1 cellular context compared by ENCODE assay signal in the genomic region with DNA sequence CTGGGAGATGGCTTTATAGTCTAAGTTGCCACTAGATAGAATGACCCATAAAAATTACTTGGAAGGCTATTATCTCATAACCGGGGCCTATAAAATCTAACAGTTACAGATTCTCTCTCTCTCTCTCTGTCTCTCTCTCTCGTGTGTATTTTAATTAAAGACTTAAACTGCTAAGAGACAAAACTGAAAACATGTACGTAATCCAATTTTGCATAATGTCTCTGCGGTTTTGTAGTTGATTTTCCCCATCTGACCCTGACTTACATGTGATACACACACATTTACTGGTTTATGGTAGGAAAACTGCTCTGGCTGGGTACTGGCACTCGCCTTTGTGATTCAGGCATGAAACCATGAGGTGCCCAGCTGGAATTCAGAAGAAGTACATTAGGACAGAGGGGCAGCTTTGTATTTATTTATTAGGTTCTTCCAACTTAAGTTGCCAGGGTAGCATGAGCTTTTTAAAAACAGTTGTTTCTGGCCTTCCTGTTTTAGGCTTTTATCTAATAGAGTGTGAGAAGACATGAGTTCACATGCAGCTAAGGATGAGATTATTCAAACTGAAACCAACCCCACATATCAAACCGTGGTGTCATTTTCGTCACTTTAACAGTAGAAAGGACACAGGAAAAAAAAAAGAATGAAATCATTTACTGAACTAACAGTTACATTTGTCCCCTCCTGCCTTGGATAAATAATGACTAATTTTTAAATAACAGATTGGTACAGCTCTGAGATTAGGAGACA.
TF ChIP-seq lines count a peak whose summit lies in the region.

No MANE protein-coding gene starts in this region.

TF ChIP-seq in HEK293, 187 proteins besides CTCF, POLR2A, EP300 and RAD21 (continued from another document and continues in another):
- TF ChIP-seq, protein P1, sequence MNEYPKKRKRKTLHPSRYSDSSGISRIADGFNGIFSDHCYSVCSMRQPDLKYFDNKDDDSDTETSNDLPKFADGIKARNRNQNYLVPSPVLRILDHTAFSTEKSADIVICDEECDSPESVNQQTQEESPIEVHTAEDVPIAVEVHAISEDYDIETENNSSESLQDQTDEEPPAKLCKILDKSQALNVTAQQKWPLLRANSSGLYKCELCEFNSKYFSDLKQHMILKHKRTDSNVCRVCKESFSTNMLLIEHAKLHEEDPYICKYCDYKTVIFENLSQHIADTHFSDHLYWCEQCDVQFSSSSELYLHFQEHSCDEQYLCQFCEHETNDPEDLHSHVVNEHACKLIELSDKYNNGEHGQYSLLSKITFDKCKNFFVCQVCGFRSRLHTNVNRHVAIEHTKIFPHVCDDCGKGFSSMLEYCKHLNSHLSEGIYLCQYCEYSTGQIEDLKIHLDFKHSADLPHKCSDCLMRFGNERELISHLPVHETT (tag by site-specific recombination; IDR thresholded peaks at IDR 0.05), result no peak
- no peak for TF ChIP-seq ZNF707 (tag by site-specific recombination; IDR thresholded peaks at IDR 0.05)
- TF ChIP-seq ZBTB20 (tag by site-specific recombination; IDR thresholded peaks at IDR 0.05), result no peak
- no peak for TF ChIP-seq ZNF670 (tag by site-specific recombination; IDR thresholded peaks at IDR 0.05; ENCODE audit: low read depth)
- TF ChIP-seq ZBTB1 (tag by site-specific recombination; IDR thresholded peaks at IDR 0.05), result no peak
- TF ChIP-seq ZNF768 (tag by site-specific recombination; IDR thresholded peaks at IDR 0.05), result no peak
- TF ChIP-seq, protein P2, sequence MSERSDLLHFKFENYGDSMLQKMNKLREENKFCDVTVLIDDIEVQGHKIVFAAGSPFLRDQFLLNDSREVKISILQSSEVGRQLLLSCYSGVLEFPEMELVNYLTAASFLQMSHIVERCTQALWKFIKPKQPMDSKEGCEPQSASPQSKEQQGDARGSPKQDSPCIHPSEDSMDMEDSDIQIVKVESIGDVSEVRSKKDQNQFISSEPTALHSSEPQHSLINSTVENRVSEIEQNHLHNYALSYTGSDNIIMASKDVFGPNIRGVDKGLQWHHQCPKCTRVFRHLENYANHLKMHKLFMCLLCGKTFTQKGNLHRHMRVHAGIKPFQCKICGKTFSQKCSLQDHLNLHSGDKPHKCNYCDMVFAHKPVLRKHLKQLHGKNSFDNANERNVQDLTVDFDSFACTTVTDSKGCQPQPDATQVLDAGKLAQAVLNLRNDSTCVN (tag by site-specific recombination; optimal IDR thresholded peaks at IDR 0.05), result no peak
- TF ChIP-seq, protein P3, sequence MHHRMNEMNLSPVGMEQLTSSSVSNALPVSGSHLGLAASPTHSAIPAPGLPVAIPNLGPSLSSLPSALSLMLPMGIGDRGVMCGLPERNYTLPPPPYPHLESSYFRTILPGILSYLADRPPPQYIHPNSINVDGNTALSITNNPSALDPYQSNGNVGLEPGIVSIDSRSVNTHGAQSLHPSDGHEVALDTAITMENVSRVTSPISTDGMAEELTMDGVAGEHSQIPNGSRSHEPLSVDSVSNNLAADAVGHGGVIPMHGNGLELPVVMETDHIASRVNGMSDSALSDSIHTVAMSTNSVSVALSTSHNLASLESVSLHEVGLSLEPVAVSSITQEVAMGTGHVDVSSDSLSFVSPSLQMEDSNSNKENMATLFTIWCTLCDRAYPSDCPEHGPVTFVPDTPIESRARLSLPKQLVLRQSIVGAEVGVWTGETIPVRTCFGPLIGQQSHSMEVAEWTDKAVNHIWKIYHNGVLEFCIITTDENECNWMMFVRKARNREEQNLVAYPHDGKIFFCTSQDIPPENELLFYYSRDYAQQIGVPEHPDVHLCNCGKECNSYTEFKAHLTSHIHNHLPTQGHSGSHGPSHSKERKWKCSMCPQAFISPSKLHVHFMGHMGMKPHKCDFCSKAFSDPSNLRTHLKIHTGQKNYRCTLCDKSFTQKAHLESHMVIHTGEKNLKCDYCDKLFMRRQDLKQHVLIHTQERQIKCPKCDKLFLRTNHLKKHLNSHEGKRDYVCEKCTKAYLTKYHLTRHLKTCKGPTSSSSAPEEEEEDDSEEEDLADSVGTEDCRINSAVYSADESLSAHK (tag by site-specific recombination; IDR thresholded peaks at IDR 0.05), result peak; percentile 85
- TF ChIP-seq, protein P4, sequence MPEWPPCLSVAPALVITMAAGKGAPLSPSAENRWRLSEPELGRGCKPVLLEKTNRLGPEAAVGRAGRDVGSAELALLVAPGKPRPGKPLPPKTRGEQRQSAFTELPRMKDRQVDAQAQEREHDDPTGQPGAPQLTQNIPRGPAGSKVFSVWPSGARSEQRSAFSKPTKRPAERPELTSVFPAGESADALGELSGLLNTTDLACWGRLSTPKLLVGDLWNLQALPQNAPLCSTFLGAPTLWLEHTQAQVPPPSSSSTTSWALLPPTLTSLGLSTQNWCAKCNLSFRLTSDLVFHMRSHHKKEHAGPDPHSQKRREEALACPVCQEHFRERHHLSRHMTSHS (tag by site-specific recombination; IDR thresholded peaks at IDR 0.05), result no peak
- no peak for TF ChIP-seq ZNF777 (tag by site-specific recombination; IDR thresholded peaks at IDR 0.05; ENCODE audit: borderline replicate concordance)
- TF ChIP-seq OVOL3 (tag by site-specific recombination; IDR thresholded peaks at IDR 0.05), result peak; percentile 88
- TF ChIP-seq ZNF624 (tag by site-specific recombination; IDR thresholded peaks at IDR 0.05), result no peak
- TF ChIP-seq ZNF555 (tag by site-specific recombination; conservative IDR thresholded peaks at IDR 0.05), result no peak
- TF ChIP-seq, protein P5, sequence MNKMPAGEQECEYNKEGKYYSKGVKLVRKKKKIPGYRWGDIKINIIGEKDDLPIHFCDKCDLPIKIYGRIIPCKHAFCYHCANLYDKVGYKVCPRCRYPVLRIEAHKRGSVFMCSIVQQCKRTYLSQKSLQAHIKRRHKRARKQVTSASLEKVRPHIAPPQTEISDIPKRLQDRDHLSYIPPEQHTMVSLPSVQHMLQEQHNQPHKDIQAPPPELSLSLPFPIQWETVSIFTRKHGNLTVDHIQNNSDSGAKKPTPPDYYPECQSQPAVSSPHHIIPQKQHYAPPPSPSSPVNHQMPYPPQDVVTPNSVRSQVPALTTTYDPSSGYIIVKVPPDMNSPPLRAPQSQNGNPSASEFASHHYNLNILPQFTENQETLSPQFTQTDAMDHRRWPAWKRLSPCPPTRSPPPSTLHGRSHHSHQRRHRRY (tag by site-specific recombination; IDR thresholded peaks at IDR 0.05), result no peak
- no peak for TF ChIP-seq ZNF202 (tag by site-specific recombination; IDR thresholded peaks at IDR 0.05; ENCODE audit: borderline replicate concordance)
- TF ChIP-seq, protein P6, sequence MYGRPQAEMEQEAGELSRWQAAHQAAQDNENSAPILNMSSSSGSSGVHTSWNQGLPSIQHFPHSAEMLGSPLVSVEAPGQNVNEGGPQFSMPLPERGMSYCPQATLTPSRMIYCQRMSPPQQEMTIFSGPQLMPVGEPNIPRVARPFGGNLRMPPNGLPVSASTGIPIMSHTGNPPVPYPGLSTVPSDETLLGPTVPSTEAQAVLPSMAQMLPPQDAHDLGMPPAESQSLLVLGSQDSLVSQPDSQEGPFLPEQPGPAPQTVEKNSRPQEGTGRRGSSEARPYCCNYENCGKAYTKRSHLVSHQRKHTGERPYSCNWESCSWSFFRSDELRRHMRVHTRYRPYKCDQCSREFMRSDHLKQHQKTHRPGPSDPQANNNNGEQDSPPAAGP (tag by site-specific recombination; IDR thresholded peaks at IDR 0.05), result no peak
- TF ChIP-seq SETDB1 (IDR thresholded peaks at IDR 0.05; ENCODE audit: insufficient read length, low read length), result no peak
- TF ChIP-seq, protein P7, sequence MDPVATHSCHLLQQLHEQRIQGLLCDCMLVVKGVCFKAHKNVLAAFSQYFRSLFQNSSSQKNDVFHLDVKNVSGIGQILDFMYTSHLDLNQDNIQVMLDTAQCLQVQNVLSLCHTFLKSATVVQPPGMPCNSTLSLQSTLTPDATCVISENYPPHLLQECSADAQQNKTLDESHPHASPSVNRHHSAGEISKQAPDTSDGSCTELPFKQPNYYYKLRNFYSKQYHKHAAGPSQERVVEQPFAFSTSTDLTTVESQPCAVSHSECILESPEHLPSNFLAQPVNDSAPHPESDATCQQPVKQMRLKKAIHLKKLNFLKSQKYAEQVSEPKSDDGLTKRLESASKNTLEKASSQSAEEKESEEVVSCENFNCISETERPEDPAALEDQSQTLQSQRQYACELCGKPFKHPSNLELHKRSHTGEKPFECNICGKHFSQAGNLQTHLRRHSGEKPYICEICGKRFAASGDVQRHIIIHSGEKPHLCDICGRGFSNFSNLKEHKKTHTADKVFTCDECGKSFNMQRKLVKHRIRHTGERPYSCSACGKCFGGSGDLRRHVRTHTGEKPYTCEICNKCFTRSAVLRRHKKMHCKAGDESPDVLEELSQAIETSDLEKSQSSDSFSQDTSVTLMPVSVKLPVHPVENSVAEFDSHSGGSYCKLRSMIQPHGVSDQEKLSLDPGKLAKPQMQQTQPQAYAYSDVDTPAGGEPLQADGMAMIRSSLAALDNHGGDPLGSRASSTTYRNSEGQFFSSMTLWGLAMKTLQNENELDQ (tag by site-specific recombination; IDR thresholded peaks at IDR 0.05; ENCODE audit: low read depth), result no peak
- TF ChIP-seq ZNF548 (tag by site-specific recombination; IDR thresholded peaks at IDR 0.05), result no peak
- no peak for TF ChIP-seq TRIM28 (IDR thresholded peaks at IDR 0.05; ENCODE audit: borderline replicate concordance, low read length)
- TF ChIP-seq ZNF610 (tag by site-specific recombination; IDR thresholded peaks at IDR 0.05; ENCODE audit: borderline replicate concordance), result no peak
- no peak for TF ChIP-seq ZNF37A (tag by site-specific recombination; IDR thresholded peaks at IDR 0.05)
- TF ChIP-seq ZNF837 (tag by site-specific recombination; IDR thresholded peaks at IDR 0.05), result no peak
- TF ChIP-seq ZNF660 (tag by site-specific recombination; IDR thresholded peaks at IDR 0.05), result no peak
- no peak for TF ChIP-seq ZNF114 (tag by site-specific recombination; IDR thresholded peaks at IDR 0.05)
- TF ChIP-seq ZNF600 (tag by site-specific recombination; IDR thresholded peaks at IDR 0.05), result peak; percentile 60; the same call in 1 of the 2 replicates
- TF ChIP-seq ZNF292 (tag by site-specific recombination; IDR thresholded peaks at IDR 0.05; ENCODE audit: borderline replicate concordance, low read depth), result no peak
- TF ChIP-seq OSR2 (tag by site-specific recombination; IDR thresholded peaks at IDR 0.05), result peak; percentile 86
- TF ChIP-seq GLI4 (tag by site-specific recombination; IDR thresholded peaks at IDR 0.05), result no peak
- no peak; the same call in 1 of the 2 replicates for TF ChIP-seq ZNF335 (tag by site-specific recombination; conservative IDR thresholded peaks at IDR 0.05)
- peak; percentile 21; the same call in 1 of the 2 replicates for TF ChIP-seq ZNF394 (tag by site-specific recombination; IDR thresholded peaks at IDR 0.05; ENCODE audit: borderline replicate concordance)
- no peak for TF ChIP-seq ZNF175 (tag by site-specific recombination; IDR thresholded peaks at IDR 0.05)
- no peak for TF ChIP-seq ZNF560 (tag by site-specific recombination; IDR thresholded peaks at IDR 0.05; ENCODE audit: borderline replicate concordance)
- no peak for TF ChIP-seq KLF7 (tag by site-specific recombination; IDR thresholded peaks at IDR 0.05; ENCODE audit: borderline replicate concordance)
- no peak for TF ChIP-seq ZNF354C (tag by site-specific recombination; IDR thresholded peaks at IDR 0.05; ENCODE audit: borderline replicate concordance, low read depth)
- TF ChIP-seq ZNF510 (tag by site-specific recombination; IDR thresholded peaks at IDR 0.05; ENCODE audit: insufficient replicate concordance), result no peak
- TF ChIP-seq ZNF747 (tag by site-specific recombination; IDR thresholded peaks at IDR 0.05), result no peak
- TF ChIP-seq, protein P8, sequence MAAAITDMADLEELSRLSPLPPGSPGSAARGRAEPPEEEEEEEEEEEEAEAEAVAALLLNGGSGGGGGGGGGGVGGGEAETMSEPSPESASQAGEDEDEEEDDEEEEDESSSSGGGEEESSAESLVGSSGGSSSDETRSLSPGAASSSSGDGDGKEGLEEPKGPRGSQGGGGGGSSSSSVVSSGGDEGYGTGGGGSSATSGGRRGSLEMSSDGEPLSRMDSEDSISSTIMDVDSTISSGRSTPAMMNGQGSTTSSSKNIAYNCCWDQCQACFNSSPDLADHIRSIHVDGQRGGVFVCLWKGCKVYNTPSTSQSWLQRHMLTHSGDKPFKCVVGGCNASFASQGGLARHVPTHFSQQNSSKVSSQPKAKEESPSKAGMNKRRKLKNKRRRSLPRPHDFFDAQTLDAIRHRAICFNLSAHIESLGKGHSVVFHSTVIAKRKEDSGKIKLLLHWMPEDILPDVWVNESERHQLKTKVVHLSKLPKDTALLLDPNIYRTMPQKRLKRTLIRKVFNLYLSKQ (tag by site-specific recombination; IDR thresholded peaks at IDR 0.05; ENCODE audit: borderline replicate concordance), result no peak
- TF ChIP-seq ZBTB21 (tag by site-specific recombination; IDR thresholded peaks at IDR 0.05), result no peak
- TF ChIP-seq, protein P9, sequence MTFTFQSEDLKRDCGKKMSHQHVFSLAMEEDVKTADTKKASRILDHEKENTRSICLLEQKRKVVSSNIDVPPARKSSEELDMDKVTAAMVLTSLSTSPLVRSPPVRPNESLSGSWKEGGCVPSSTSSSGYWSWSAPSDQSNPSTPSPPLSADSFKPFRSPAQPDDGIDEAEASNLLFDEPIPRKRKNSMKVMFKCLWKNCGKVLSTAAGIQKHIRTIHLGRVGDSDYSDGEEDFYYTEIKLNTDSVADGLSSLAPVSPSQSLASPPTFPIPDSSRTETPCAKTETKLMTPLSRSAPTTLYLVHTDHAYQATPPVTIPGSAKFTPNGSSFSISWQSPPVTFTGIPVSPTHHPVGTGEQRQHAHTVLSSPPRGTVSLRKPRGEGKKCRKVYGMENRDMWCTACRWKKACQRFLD (tag by site-specific recombination; IDR thresholded peaks at IDR 0.05), result no peak
- TF ChIP-seq ZNF311 (tag by site-specific recombination; IDR thresholded peaks at IDR 0.05; ENCODE audit: borderline replicate concordance), result no peak
- TF ChIP-seq ZNF121 (tag by site-specific recombination; IDR thresholded peaks at IDR 0.05), result no peak
- TF ChIP-seq HOXC10 (CRISPR knock-in tag; IDR thresholded peaks at IDR 0.05), result no peak
- TF ChIP-seq ZNF629 (tag by site-specific recombination; IDR thresholded peaks at IDR 0.05), result peak; percentile 54
- TF ChIP-seq ZNF391 (tag by site-specific recombination; IDR thresholded peaks at IDR 0.05; ENCODE audit: borderline replicate concordance, low read depth), result no peak; the same call in 1 of the 2 replicates
- TF ChIP-seq, protein P10, sequence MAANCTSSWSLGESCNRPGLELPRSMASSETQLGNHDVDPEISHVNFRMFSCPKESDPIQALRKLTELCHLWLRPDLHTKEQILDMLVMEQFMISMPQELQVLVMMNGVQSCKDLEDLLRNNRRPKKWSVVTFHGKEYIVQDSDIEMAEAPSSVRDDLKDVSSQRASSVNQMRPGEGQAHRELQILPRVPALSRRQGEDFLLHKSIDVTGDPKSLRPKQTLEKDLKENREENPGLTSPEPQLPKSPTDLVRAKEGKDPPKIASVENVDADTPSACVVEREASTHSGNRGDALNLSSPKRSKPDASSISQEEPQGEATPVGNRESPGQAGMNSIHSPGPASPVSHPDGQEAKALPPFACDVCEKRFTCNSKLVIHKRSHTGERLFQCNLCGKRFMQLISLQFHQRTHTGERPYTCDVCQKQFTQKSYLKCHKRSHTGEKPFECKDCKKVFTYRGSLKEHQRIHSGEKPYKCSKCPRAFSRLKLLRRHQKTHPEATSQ (tag by site-specific recombination; IDR thresholded peaks at IDR 0.05), result no peak
- TF ChIP-seq ZNF341 (tag by site-specific recombination; IDR thresholded peaks at IDR 0.05; ENCODE audit: low read depth), result no peak
- TF ChIP-seq EGR2 (tag by site-specific recombination; IDR thresholded peaks at IDR 0.05; ENCODE audit: low read depth), result no peak
- no peak for TF ChIP-seq BCL11B (tag by site-specific recombination; IDR thresholded peaks at IDR 0.05; ENCODE audit: low read depth)
- no peak for TF ChIP-seq TCF7L2 (IDR thresholded peaks at IDR 0.05; ENCODE audit: borderline replicate concordance, low read depth, low read length)
- TF ChIP-seq ZSCAN23 (tag by site-specific recombination; IDR thresholded peaks at IDR 0.05), result no peak
- TF ChIP-seq KLF8 (tag by site-specific recombination; IDR thresholded peaks at IDR 0.05), result 0 out of 2 replicates have a peak, but pooled peaks have one; percentile 18
- TF ChIP-seq ZNF10 (tag by site-specific recombination; IDR thresholded peaks at IDR 0.05), result no peak
